ENCODE assay signal across 2 cellular contexts in the genomic region with DNA sequence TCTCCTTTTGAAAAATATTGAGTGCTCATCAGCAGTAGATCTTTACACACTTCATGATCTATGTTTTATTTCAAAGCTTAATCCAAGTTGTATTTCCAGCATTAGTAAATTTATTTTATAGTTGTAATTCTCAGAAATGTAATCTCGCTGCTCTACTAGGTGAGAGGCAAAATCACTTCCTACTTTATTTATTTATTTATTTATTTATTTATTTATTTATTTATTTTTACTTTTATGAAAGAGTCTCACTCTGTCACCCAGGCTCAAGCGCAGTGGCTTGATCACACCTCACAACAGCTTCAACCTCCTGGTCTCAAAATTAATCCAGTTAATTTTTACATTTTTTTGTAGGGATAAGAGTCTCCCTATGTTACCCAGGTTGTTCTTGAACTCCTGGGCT.
TF ChIP-seq lines count a peak whose summit lies in the region.

No MANE protein-coding gene starts in this region.

TF ChIP-seq in HEK293, 187 proteins besides CTCF, POLR2A, EP300 and RAD21 (continues in another document):
- TF ChIP-seq ZNF518A (tag by site-specific recombination; conservative IDR thresholded peaks at IDR 0.05; ENCODE audit: low read depth), result peak; percentile 70
- TF ChIP-seq, protein P1, sequence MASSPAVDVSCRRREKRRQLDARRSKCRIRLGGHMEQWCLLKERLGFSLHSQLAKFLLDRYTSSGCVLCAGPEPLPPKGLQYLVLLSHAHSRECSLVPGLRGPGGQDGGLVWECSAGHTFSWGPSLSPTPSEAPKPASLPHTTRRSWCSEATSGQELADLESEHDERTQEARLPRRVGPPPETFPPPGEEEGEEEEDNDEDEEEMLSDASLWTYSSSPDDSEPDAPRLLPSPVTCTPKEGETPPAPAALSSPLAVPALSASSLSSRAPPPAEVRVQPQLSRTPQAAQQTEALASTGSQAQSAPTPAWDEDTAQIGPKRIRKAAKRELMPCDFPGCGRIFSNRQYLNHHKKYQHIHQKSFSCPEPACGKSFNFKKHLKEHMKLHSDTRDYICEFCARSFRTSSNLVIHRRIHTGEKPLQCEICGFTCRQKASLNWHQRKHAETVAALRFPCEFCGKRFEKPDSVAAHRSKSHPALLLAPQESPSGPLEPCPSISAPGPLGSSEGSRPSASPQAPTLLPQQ (tag by site-specific recombination; IDR thresholded peaks at IDR 0.05), result no peak
- TF ChIP-seq ZNF555 (tag by site-specific recombination; conservative IDR thresholded peaks at IDR 0.05), result peak; percentile 54
- no peak for TF ChIP-seq ZNF596 (tag by site-specific recombination; IDR thresholded peaks at IDR 0.05)
- no peak for TF ChIP-seq ZNF776 (tag by site-specific recombination; IDR thresholded peaks at IDR 0.05; ENCODE audit: borderline replicate concordance)
- TF ChIP-seq ZSCAN30 (tag by site-specific recombination; IDR thresholded peaks at IDR 0.05), result no peak
- no peak for TF ChIP-seq GLIS1 (tag by site-specific recombination; IDR thresholded peaks at IDR 0.05)
- no peak for TF ChIP-seq ZFHX2 (tag by site-specific recombination; conservative IDR thresholded peaks at IDR 0.05)
- no peak for TF ChIP-seq RBAK (tag by site-specific recombination; IDR thresholded peaks at IDR 0.05)
- TF ChIP-seq OVOL3 (tag by site-specific recombination; IDR thresholded peaks at IDR 0.05), result no peak
- TF ChIP-seq ZBTB8A (tag by site-specific recombination; IDR thresholded peaks at IDR 0.05), result peak; percentile 33; the same call in 1 of the 2 replicates
- no peak for TF ChIP-seq ZNF48 (tag by site-specific recombination; IDR thresholded peaks at IDR 0.05)
- TF ChIP-seq TRIM28 (IDR thresholded peaks at IDR 0.05; ENCODE audit: borderline replicate concordance, low read length), result no peak
- TF ChIP-seq ZNF121 (tag by site-specific recombination; IDR thresholded peaks at IDR 0.05), result no peak
- TF ChIP-seq IKZF3 (tag by site-specific recombination; IDR thresholded peaks at IDR 0.05), result no peak
- no peak for TF ChIP-seq ZNF433 (tag by site-specific recombination; IDR thresholded peaks at IDR 0.05; ENCODE audit: low read depth)
- TF ChIP-seq GFI1B (tag by site-specific recombination; IDR thresholded peaks at IDR 0.05), result no peak
- TF ChIP-seq FEZF1 (tag by site-specific recombination; IDR thresholded peaks at IDR 0.05), result no peak
- peak; percentile 62 for TF ChIP-seq ZNF426 (tag by site-specific recombination; IDR thresholded peaks at IDR 0.05)
- no peak for TF ChIP-seq ZNF391 (tag by site-specific recombination; IDR thresholded peaks at IDR 0.05; ENCODE audit: borderline replicate concordance, low read depth)
- no peak for TF ChIP-seq ZNF280D (tag by site-specific recombination; IDR thresholded peaks at IDR 0.05)
- no peak for TF ChIP-seq ZNF311 (tag by site-specific recombination; IDR thresholded peaks at IDR 0.05; ENCODE audit: borderline replicate concordance)

TF ChIP-seq in H1, 55 proteins besides CTCF, POLR2A, EP300 and RAD21:
- TF ChIP-seq SRF (IDR thresholded peaks at IDR 0.05; ENCODE audit: low read depth, low read length) (no peak), ASH2L (IDR thresholded peaks at IDR 0.05; ENCODE audit: low read length) (no peak), TCF12 (IDR thresholded peaks at IDR 0.05; ENCODE audit: low read depth, low read length) (no peak), TEAD4 (IDR thresholded peaks at IDR 0.05; ENCODE audit: low read depth, low read length) (no peak), GTF2F1 (IDR thresholded peaks at IDR 0.05; ENCODE audit: borderline replicate concordance, low read depth, low read length) (no peak), TAF1 (IDR thresholded peaks at IDR 0.05; ENCODE audit: low read depth, low read length) (no peak), BRCA1 (IDR thresholded peaks at IDR 0.05; ENCODE audit: low read depth, low read length) (no peak), HDAC2 (IDR thresholded peaks at IDR 0.05; ENCODE audit: borderline replicate concordance in 1 of 2, low read depth in 2 of 2, low read length in 2 of 2) (no peak), CHD2 (IDR thresholded peaks at IDR 0.05; ENCODE audit: low read length) (no peak), ATF3 (IDR thresholded peaks at IDR 0.05; ENCODE audit: insufficient read depth, low read depth, low read length) (no peak), RXRA (IDR thresholded peaks at IDR 0.05; ENCODE audit: insufficient read depth, low read depth, low read length) (no peak), GABPA (IDR thresholded peaks at IDR 0.05; ENCODE audit: borderline replicate concordance, insufficient read depth, low read length) (no peak), RNF2 (IDR thresholded peaks at IDR 0.05; ENCODE audit: borderline replicate concordance, low read depth, low read length, missing control alignments, poor library complexity, severe bottlenecking) (no peak), SIX5 (IDR thresholded peaks at IDR 0.05; ENCODE audit: low read depth, low read length) (no peak)
